In genomic region chr3:183490211-183490601, GRCh38 we compare ENCODE assay signal across 15 cellular contexts.
DNase-seq lines count a peak whose midpoint lies in the region; ATAC-seq and TF ChIP-seq lines count a peak whose summit lies in the region.
"Had no signal": no experiment of that assay in that cellular context is flagged by ENCODE, and none has a peak within 500 bp of the region (broad histone marks: within the 10 kb centered on the region; RNA-seq: fewer than 3 reads in every experiment).

No MANE protein-coding gene starts in this region.

- no peaks in the 10 kb centered on the region for H4K20me1 ChIP-seq in hepatocyte (ENCODE audit: insufficient read depth, poor library complexity, severe bottlenecking)

- H3K27ac ChIP-seq in SK-N-MC: peak overlapping the region; percentile 81
- H3K27ac ChIP-seq in hepatocyte: peak overlapping the region; percentile 45
- H3K27ac ChIP-seq: GM23248, thyroid gland had no signal

- no peaks in the 10 kb centered on the region for H3K9me3 ChIP-seq in SK-N-MC (ENCODE audit: low read depth, low read length)
- no peaks in the 10 kb centered on the region for H3K9me3 ChIP-seq in hepatocyte (ENCODE audit: low read depth)
- H3K9me3 ChIP-seq: thyroid gland had no signal

- no peaks in the 10 kb centered on the region for H3K9me2 ChIP-seq in hepatocyte (replicated peaks; ENCODE audit: insufficient read depth)

- H3K27ac Mint-ChIP-seq in stimulated activated naive B cell treated with anti-CD40 and anti-IgM and Interleukin-4, amounts not matched to agents 10 μg/mL and 1 μg/mL and 100 μg/mL, for 72 hours: peak overlapping the region; percentile 25

- peak; percentile 7 for DNase-seq in activated CD8-positive, alpha-beta memory T cell treated with anti-CD3 and anti-CD28 coated beads for 24 hours
- DNase-seq in activated CD8-positive, alpha-beta memory T cell treated with anti-CD3 and anti-CD28 coated beads, Interleukin-2, amount 50 U/mL, for 4 hours: no peak
- DNase-seq in SK-N-MC (ENCODE audit: low read depth, low spot score) (no peak), hepatocyte (ENCODE audit: low spot score) (no peak), NCI-H146 (lab: John Stamatoyannopoulos, UW) (no peak), NCI-H2227 (lab: John Stamatoyannopoulos, UW; ENCODE audit: unreplicated experiment) (no peak)
- no peak for DNase-seq in stimulated activated naive B cell treated with anti-CD40 and anti-IgM and Interleukin-4, amounts not matched to agents 10 μg/mL and 1 μg/mL and 100 μg/mL, for 72 hours
- DNase-seq: activated CD4-positive, alpha-beta T cell treated with anti-CD3 and anti-CD28 coated beads, Interleukin-2, amount 50 U/mL, for 48 hours; hypothalamus; NCI-H446 treated with DMSO at 0.1 percent for 48 hours; OCI-M1 had no signal

- H3K9me3 Mint-ChIP-seq in stimulated activated naive B cell treated with anti-CD40 and anti-IgM and Interleukin-4, amounts not matched to agents 10 μg/mL and 1 μg/mL and 100 μg/mL, for 72 hours: no peaks in the 10 kb centered on the region

- no peak for TF ChIP-seq CTCF in hepatocyte (IDR thresholded peaks at IDR 0.05; ENCODE audit: poor library complexity)

- ATAC-seq in stimulated activated naive B cell treated with anti-CD40 and anti-IgM and Interleukin-4, amounts not matched to agents 10 μg/mL and 1 μg/mL and 100 μg/mL, for 72 hours (replicated peaks): no peak
- no peak for ATAC-seq in GM19328 (IDR thresholded peaks at IDR 0.05; ENCODE audit: unreplicated experiment)
- ATAC-seq: SK-N-SH treated with all-trans-retinoic acid at 6 μM for 48 hours had no signal

- H3K27me3 ChIP-seq in hepatocyte: no peaks in the 10 kb centered on the region
- H3K27me3 ChIP-seq: thyroid gland had no signal

- no peaks in the 10 kb centered on the region for H3K4me1 ChIP-seq in hepatocyte (ENCODE audit: insufficient read depth)

- no peaks in the 10 kb centered on the region for H3K36me3 ChIP-seq in SK-N-MC (ENCODE audit: insufficient read depth, low read length)
- H3K36me3 ChIP-seq in hepatocyte (replicated peaks; ENCODE audit: insufficient read depth, low read depth): no peaks in the 10 kb centered on the region
- H3K36me3 ChIP-seq: thyroid gland had no signal

- no peak overlapping the region for H2AFZ ChIP-seq in hepatocyte
- H2AFZ ChIP-seq: GM23248 had no signal

- no peak overlapping the region for H3K4me2 ChIP-seq in hepatocyte

- H3K27me3 Mint-ChIP-seq in stimulated activated naive B cell treated with anti-CD40 and anti-IgM and Interleukin-4, amounts not matched to agents 10 μg/mL and 1 μg/mL and 100 μg/mL, for 72 hours: no peaks in the 10 kb centered on the region

- peaks cover 32 to 51% of the 10 kb centered on the region in 2 donors for H3K36me3 Mint-ChIP-seq in stimulated activated naive B cell treated with anti-CD40 and anti-IgM and Interleukin-4, amounts not matched to agents 10 μg/mL and 1 μg/mL and 100 μg/mL, for 72 hours

- 94% methylated on average over 9 of the region's 9 CpGs for WGBS in hepatocyte (ENCODE audit: low lambda C conversion rate, missing lambda C conversion rate)

- H3K4me1 Mint-ChIP-seq in stimulated activated naive B cell treated with anti-CD40 and anti-IgM and Interleukin-4, amounts not matched to agents 10 μg/mL and 1 μg/mL and 100 μg/mL, for 72 hours: peaks cover 8 to 18% of the 10 kb centered on the region in 2 donors

- peak overlapping the region; percentile 8 for H3K9ac ChIP-seq in SK-N-MC (ENCODE audit: insufficient read length)
- H3K9ac ChIP-seq: GM23248 had no signal

- no peaks in the 10 kb centered on the region for H3K79me2 ChIP-seq in hepatocyte

- peak overlapping the region; percentile 37 for H3K4me3 ChIP-seq in SK-N-MC
- no peak overlapping the region for H3K4me3 ChIP-seq in hepatocyte
- H3K4me3 ChIP-seq: GM23248, thyroid gland had no signal

- no peak overlapping the region for H3K4me3 Mint-ChIP-seq in stimulated activated naive B cell treated with anti-CD40 and anti-IgM and Interleukin-4, amounts not matched to agents 10 μg/mL and 1 μg/mL and 100 μg/mL, for 72 hours
